In genomic region chr5:150778103-150778516, GRCh38 we compare ENCODE assay signal across 8 cellular contexts. TPM values are rescaled to one million over a fixed set of nuclear protein-coding genes. Genes with fewer than 3 reads are reported as not detected.
DNase-seq lines count a peak whose midpoint lies in the region; ATAC-seq, FAIRE-seq and TF ChIP-seq lines count a peak whose summit lies in the region.

No MANE protein-coding gene starts in this region.

- no peak for TF ChIP-seq EP300 in neural cell (conservative IDR thresholded peaks at IDR 0.05; ENCODE audit: poor library complexity, severe bottlenecking)

- H3K9me2 ChIP-seq in MM.1S (replicated peaks; ENCODE audit: insufficient read depth, low read length) (no peaks in the 10 kb centered on the region), neural cell (ENCODE audit: insufficient read depth, low read length) (no peaks in the 10 kb centered on the region), Karpas-422 (replicated peaks; ENCODE audit: insufficient read depth, low read length) (no peaks in the 10 kb centered on the region)

- no peak for FAIRE-seq in GM19239 (lab: Jason Lieb, UNC)

- TF ChIP-seq CTCF in MM.1S (IDR thresholded peaks at IDR 0.05; ENCODE audit: low read length) (no peak), neural cell (IDR thresholded peaks at IDR 0.05; ENCODE audit: poor library complexity, severe bottlenecking) (no peak)

- peak; percentile 53 for DNase-seq in DMS53 treated with DMSO at 0.1 percent for 48 hours (lab: John Stamatoyannopoulos, UW; ENCODE audit: unreplicated experiment)
- no peak for DNase-seq in MM.1S
- no peak for DNase-seq in G401 (ENCODE audit: low spot score)
- DNase-seq in Karpas-422: no peak
- DNase-seq in GM19239 (ENCODE audit: insufficient read length, low spot score): no peak

- peak overlapping the region; percentile 95 for H2AFZ ChIP-seq in MM.1S (ENCODE audit: low read length)
- H2AFZ ChIP-seq in neural cell (ENCODE audit: low read depth, low read length): peak overlapping the region; percentile 29
- H2AFZ ChIP-seq in Karpas-422 (ENCODE audit: low read length): no peak overlapping the region

- no peaks in the 10 kb centered on the region for H4K20me1 ChIP-seq in MM.1S (ENCODE audit: insufficient read depth, low read length)
- no peaks in the 10 kb centered on the region for H4K20me1 ChIP-seq in neural cell (ENCODE audit: insufficient read depth)
- H4K20me1 ChIP-seq in Karpas-422 (ENCODE audit: insufficient read depth, low read depth, low read length): no peaks in the 10 kb centered on the region

- H3K9ac ChIP-seq in MM.1S (ENCODE audit: low read length) (peak overlapping the region; percentile 32; the same call in 1 of the 2 replicates), endocrine pancreas (ENCODE audit: control insufficient read depth, insufficient read depth, low read length) (peak overlapping the region; percentile 62), neural cell (ENCODE audit: low read length) (peak overlapping the region; percentile 49), Karpas-422 (ENCODE audit: low read length) (no peak overlapping the region)

- H3K27me3 ChIP-seq in MM.1S (replicated peaks; ENCODE audit: insufficient read depth, low read length): peaks cover 6% of the 10 kb centered on the region; the same call in 1 of the 2 replicates
- H3K27me3 ChIP-seq in endocrine pancreas (ENCODE audit: control insufficient read depth, insufficient read depth, low read length): no peaks in the 10 kb centered on the region
- H3K27me3 ChIP-seq in neural cell (ENCODE audit: insufficient read depth, low read depth, low read length): peaks cover 7% of the 10 kb centered on the region
- H3K27me3 ChIP-seq in Karpas-422 (ENCODE audit: low read length): no peaks in the 10 kb centered on the region

- H3F3A ChIP-seq in MM.1S (ENCODE audit: insufficient read depth, low read length): no peaks in the 10 kb centered on the region
- H3F3A ChIP-seq in neural cell (ENCODE audit: insufficient read depth, low read length, poor library complexity, severe bottlenecking): no peaks in the 10 kb centered on the region

- ATAC-seq in GM18498 (IDR thresholded peaks at IDR 0.05; ENCODE audit: unreplicated experiment): no peak

- H3K36me3 ChIP-seq in MM.1S (replicated peaks; ENCODE audit: insufficient read depth, low read length) (no peaks in the 10 kb centered on the region), endocrine pancreas (ENCODE audit: control insufficient read depth, insufficient read depth, low read length) (no peaks in the 10 kb centered on the region), neural cell (ENCODE audit: insufficient read depth, low read length) (no peaks in the 10 kb centered on the region), Karpas-422 (ENCODE audit: insufficient read depth, low read length) (no peaks in the 10 kb centered on the region)

- no peaks in the 10 kb centered on the region for H3K4me1 ChIP-seq in MM.1S (ENCODE audit: low read length)
- no peaks in the 10 kb centered on the region for H3K4me1 ChIP-seq in endocrine pancreas (ENCODE audit: control insufficient read depth, insufficient read depth, low read length)
- H3K4me1 ChIP-seq in Karpas-422 (ENCODE audit: low read length): peaks cover 8% of the 10 kb centered on the region

- no peak for TF ChIP-seq RAD21 in neural cell (conservative IDR thresholded peaks at IDR 0.05)

- no peaks in the 10 kb centered on the region for H3K79me2 ChIP-seq in MM.1S (ENCODE audit: low read length)
- H3K79me2 ChIP-seq in neural cell (replicated peaks; ENCODE audit: insufficient read depth, low read length): no peaks in the 10 kb centered on the region
- no peaks in the 10 kb centered on the region for H3K79me2 ChIP-seq in Karpas-422 (ENCODE audit: low read length)

- H3K9me3 ChIP-seq in MM.1S (replicated peaks; ENCODE audit: insufficient read depth, low read length) (no peaks in the 10 kb centered on the region), endocrine pancreas (ENCODE audit: control insufficient read depth, low read length) (no peaks in the 10 kb centered on the region), neural cell (ENCODE audit: low read length) (no peaks in the 10 kb centered on the region), Karpas-422 (ENCODE audit: low read length) (no peaks in the 10 kb centered on the region)

- peak overlapping the region; percentile 92 for H3K4me2 ChIP-seq in MM.1S (ENCODE audit: low read depth, low read length)
- peak overlapping the region; percentile 45 for H3K4me2 ChIP-seq in neural cell (ENCODE audit: low read length)
- H3K4me2 ChIP-seq in Karpas-422 (ENCODE audit: low read depth, low read length, poor library complexity, severe bottlenecking): no peak overlapping the region

- in situ Hi-C loops in G401 (cut with HindIII; ENCODE audit: low sequenced_read_pairs): no loop called here

- H3K27ac ChIP-seq in MM.1S (ENCODE audit: low read length): no peak overlapping the region
- H3K27ac ChIP-seq in neural cell (ENCODE audit: low read length): no peak overlapping the region
- no peak overlapping the region for H3K27ac ChIP-seq in Karpas-422 (ENCODE audit: low read length)

- H3K4me3 ChIP-seq in MM.1S (ENCODE audit: low read length): peak overlapping the region; percentile 70
- peak overlapping the region; percentile 57 for H3K4me3 ChIP-seq in endocrine pancreas (ENCODE audit: control insufficient read depth, insufficient read depth, low read length)
- peak overlapping the region; percentile 70 for H3K4me3 ChIP-seq in neural cell (ENCODE audit: low read length)
- H3K4me3 ChIP-seq in Karpas-422 (ENCODE audit: low read length): no peak overlapping the region

TF ChIP-seq in neural cell, 6 proteins besides CTCF, POLR2A, EP300 and RAD21:
- TF ChIP-seq MXI1 (conservative IDR thresholded peaks at IDR 0.05; ENCODE audit: poor library complexity, severe bottlenecking) (no peak), POLR2AphosphoS5 (IDR thresholded peaks at IDR 0.05) (no peak), TAF1 (IDR thresholded peaks at IDR 0.05; ENCODE audit: low read depth) (no peak), REST (IDR thresholded peaks at IDR 0.05; ENCODE audit: borderline replicate concordance) (no peak), SMC3 (conservative IDR thresholded peaks at IDR 0.05; ENCODE audit: poor library complexity) (no peak), EZH2 (IDR thresholded peaks at IDR 0.05; ENCODE audit: borderline replicate concordance, insufficient read depth, low read length, poor library complexity, severe bottlenecking) (no peak)

RNA-seq across cellular contexts. Expression of gene SMIM3, which starts 0.4 kb away (rescaled TPM):
- polyA plus RNA-seq in neural cell: 3.7 and 5.2 TPM in 2 replicates
- polyA minus RNA-seq in neural cell: 2.1 and 3.4 TPM in 2 replicates
- 19.4 and 25.0 TPM in 2 replicates for total RNA-seq in G401 (2014; rRNA removed; shearing (Covaris generic))
- not detected in 2 replicates for total RNA-seq in Karpas-422 (2014; rRNA removed; shearing (Covaris generic); ENCODE audit: low replicate concordance)

RNA-seq across cellular contexts. Expression of gene DCTN4, which starts 19.3 kb away (rescaled TPM):
- polyA plus RNA-seq in neural cell: 117 and 135 TPM in 2 replicates
- polyA minus RNA-seq in neural cell: 192 and 205 TPM in 2 replicates
- total RNA-seq in G401 (2014; rRNA removed; shearing (Covaris generic)): 31.0 and 47.0 TPM in 2 replicates
- 20.5 and 37.5 TPM in 2 replicates for total RNA-seq in Karpas-422 (2014; rRNA removed; shearing (Covaris generic); ENCODE audit: low replicate concordance)

Comparison
In these comparisons a context has a peak if more than half of its experiments do, and no peak if none do; other contexts are left out.
1. RNA of gene SMIM3, which starts 0.4 kb away (total RNA-seq): 19.4 to 25.0 TPM in G401; not detected in Karpas-422; every median in the first group is over 10 times any median in the second.